ENCODE assay signal across 30 cellular contexts in the genomic region with DNA sequence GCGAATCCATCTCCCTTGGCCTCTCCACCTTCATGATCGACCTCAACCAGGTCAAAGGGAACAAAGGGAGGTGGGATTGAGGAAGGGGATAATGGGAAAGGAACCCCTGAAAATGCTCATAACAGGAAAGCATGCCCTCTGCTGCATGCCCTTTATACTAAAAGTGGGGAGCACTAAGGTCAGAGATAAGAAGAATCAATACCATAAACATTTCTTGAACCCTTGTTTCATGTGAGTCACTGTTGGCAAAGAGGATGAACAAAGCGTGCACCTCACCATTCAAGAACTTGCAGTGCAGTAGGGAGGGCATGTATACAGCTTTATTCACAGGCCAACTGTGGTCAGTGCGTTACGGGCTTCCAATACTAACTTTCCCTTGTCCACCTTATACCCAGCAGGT. TPM values are rescaled to one million over a fixed set of nuclear protein-coding genes. Genes with fewer than 3 reads are reported as not detected.
"Had no signal": no experiment of that assay in that cellular context is flagged by ENCODE, and none has a peak within 500 bp of the region (broad histone marks: within the 10 kb centered on the region; RNA-seq: fewer than 3 reads in every experiment).

No MANE protein-coding gene starts in this region.

- H3K27ac Mint-ChIP-seq: activated naive CD8-positive, alpha-beta T cell; activated T-cell treated with anti-CD3 and anti-CD28 coated beads, Interleukin-2, amount 50 U/mL, for 24 hours; endodermal cell; progenitor cell of endocrine pancreas; T-helper 2 cell treated with Interferon-gamma antibody and Interleukin-4, amounts not matched to agents 5 μg/mL and 100 μg/mL, for 36 hours; type B pancreatic cell had no signal

- H3K4me3 Mint-ChIP-seq: activated naive CD8-positive, alpha-beta T cell; activated T-cell treated with anti-CD3 and anti-CD28 coated beads, Interleukin-2, amount 50 U/mL, for 24 hours; endodermal cell; T-helper 2 cell treated with Interferon-gamma antibody and Interleukin-4, amounts not matched to agents 5 μg/mL and 100 μg/mL, for 36 hours; type B pancreatic cell had no signal

- H3K36me3 ChIP-seq: lower lobe of right lung, thoracic aorta, vagina had no signal

- H3K27me3 Mint-ChIP-seq: activated naive CD8-positive, alpha-beta T cell; activated T-cell treated with anti-CD3 and anti-CD28 coated beads, Interleukin-2, amount 50 U/mL, for 24 hours; progenitor cell of endocrine pancreas; type B pancreatic cell had no signal

- H3K4me1 ChIP-seq: lower lobe of right lung, vagina had no signal

- DNase-seq: activated CD4-positive, alpha-beta T cell treated with anti-CD3 and anti-CD28 coated beads for 1 hour; activated CD4-positive, alpha-beta T cell treated with anti-CD3 and anti-CD28 coated beads, Interleukin-2, amount 50 U/mL, for 1 hour; activated CD8-positive, alpha-beta memory T cell treated with anti-CD3 and anti-CD28 coated beads for 24 hours; activated CD8-positive, alpha-beta memory T cell treated with anti-CD3 and anti-CD28 coated beads, Interleukin-2, amount 50 U/mL, for 4 hours; activated naive CD4-positive, alpha-beta T cell; activated T-cell treated with anti-CD3 and anti-CD28 coated beads, Interleukin-2, amount 50 U/mL, for 24 hours; amygdala; endodermal cell; heart left ventricle; lower lobe of right lung; mesendoderm; mucosa of descending colon; retina; stimulated activated CD4-positive, alpha-beta T cell treated with anti-CD3 and anti-CD28 coated beads, Interleukin-4, amount 100 ng/mL, for 24 hours; stimulated activated naive CD4-positive, alpha-beta T cell treated with Interleukin-2 at 50 U/mL for 16 hours had no signal

- FAIRE-seq: bronchial epithelial cell, keratinocyte had no signal

- H3K27ac ChIP-seq: coronary artery, epithelial cell of prostate, gastroesophageal sphincter, heart left ventricle, lower lobe of right lung, spleen, thoracic aorta, vagina had no signal

- ATAC-seq: gastroesophageal sphincter, heart left ventricle, lower lobe of right lung, mucosa of descending colon had no signal

- H3K27me3 ChIP-seq: gastroesophageal sphincter, heart left ventricle, spleen, vagina had no signal

- H3K9me3 Mint-ChIP-seq: activated T-cell treated with anti-CD3 and anti-CD28 coated beads, Interleukin-2, amount 50 U/mL, for 24 hours; activated T-helper 2 cell treated with anti-CD3 and anti-CD28 coated beads, Interferon-gamma antibody, Interleukin-2, Interleukin-4, amounts not matched to agents 10 μg/mL and 5 μg/mL and 100 μg/mL, durations not matched to agents 14 hours and 24 hours and 36 hours; endodermal cell; T-helper 2 cell treated with Interferon-gamma antibody and Interleukin-4, amounts not matched to agents 5 μg/mL and 100 μg/mL, for 36 hours; type B pancreatic cell had no signal

- H3K4me3 ChIP-seq: coronary artery, gastroesophageal sphincter, heart left ventricle, lower lobe of right lung, mucosa of descending colon, spleen, thoracic aorta, vagina had no signal

- H3K9me3 ChIP-seq: gastroesophageal sphincter, heart left ventricle, lower lobe of right lung, mucosa of descending colon, spleen, thoracic aorta, vagina had no signal

RNA-seq across cellular contexts. Expression of gene SAPCD1, which starts 1.7 kb away (rescaled TPM):
- total RNA-seq: omental fat pad, vagina had no signal
- polyA plus RNA-seq: neural cell had no signal
